8 cellular contexts compared by ENCODE assay signal in genomic region chr14:95533822-95534221, GRCh38. TPM values are rescaled to one million over a fixed set of nuclear protein-coding genes. Genes with fewer than 3 reads are reported as not detected.
DNase-seq lines count a peak whose midpoint lies in the region; ATAC-seq, FAIRE-seq and TF ChIP-seq lines count a peak whose summit lies in the region.

No MANE protein-coding gene starts in this region.

- WGBS in hepatocyte (ENCODE audit: low lambda C conversion rate, missing lambda C conversion rate), result 1% methylated on average over 18 of the region's 18 CpGs

- TF ChIP-seq CTCF in activated CD8-positive, alpha-beta T cell treated with anti-CD3 and anti-CD28 coated beads for 36 hours (IDR thresholded peaks at IDR 0.05), result no peak
- TF ChIP-seq CTCF in hepatocyte (IDR thresholded peaks at IDR 0.05; ENCODE audit: poor library complexity), result no peak

- peak overlapping the region; percentile 93 for H3K27ac Mint-ChIP-seq in activated CD8-positive, alpha-beta T cell treated with anti-CD3 and anti-CD28 coated beads for 36 hours
- H3K27ac Mint-ChIP-seq in stimulated activated naive CD8-positive, alpha-beta T cell treated with anti-CD3 and anti-CD28 coated beads, Interleukin-15, amount 100 ng/mL, for 72 hours, result peak overlapping the region; percentile 96 to 98

- H3K9me2 ChIP-seq in hepatocyte (replicated peaks; ENCODE audit: insufficient read depth), result no peaks in the 10 kb centered on the region

- H3K79me2 ChIP-seq in hepatocyte, result peaks cover 90% of the 10 kb centered on the region

- peak overlapping the region; percentile 98 for H3K4me3 Mint-ChIP-seq in activated CD8-positive, alpha-beta T cell treated with anti-CD3 and anti-CD28 coated beads for 36 hours
- H3K4me3 Mint-ChIP-seq in stimulated activated naive CD8-positive, alpha-beta T cell treated with anti-CD3 and anti-CD28 coated beads, Interleukin-15, amount 100 ng/mL, for 72 hours, result peak overlapping the region; percentile 98 to 99

- H4K20me1 ChIP-seq in hepatocyte (ENCODE audit: insufficient read depth, poor library complexity, severe bottlenecking), result peaks cover 24% of the 10 kb centered on the region

- H3K36me3 ChIP-seq in hepatocyte (replicated peaks; ENCODE audit: insufficient read depth, low read depth), result no peaks in the 10 kb centered on the region

- CTCF ChIA-PET in activated CD8-positive, alpha-beta T cell treated with anti-CD3 and anti-CD28 coated beads for 36 hours (lab: Charles Lee), result interaction anchor here (1.2 to 7.8 kb wide), 5 partner anchors 11 to 91 kb away, joined by 3 to 71 read pairs (median 4); no protein-coding TSS in a partner anchor

- POLR2A ChIA-PET in activated CD8-positive, alpha-beta T cell treated with anti-CD3 and anti-CD28 coated beads for 36 hours (lab: Charles Lee), result interaction anchor here (0.6 to 4.9 kb wide), 8 partner anchors 12 to 1304 kb away, joined by 3 to 88 read pairs (median 4); partner anchors contain the start of gene SYNE3

- no peak for FAIRE-seq in HTR-8/SVneo (lab: Jason Lieb, UNC)

- H3K36me3 Mint-ChIP-seq in activated CD8-positive, alpha-beta T cell treated with anti-CD3 and anti-CD28 coated beads for 36 hours (ENCODE audit: low read depth), result peaks cover 50% of the 10 kb centered on the region

- peak overlapping the region; percentile 74 for H3K27ac ChIP-seq in hepatocyte

- peaks cover 66% of the 10 kb centered on the region for H3K4me1 Mint-ChIP-seq in activated CD8-positive, alpha-beta T cell treated with anti-CD3 and anti-CD28 coated beads for 36 hours (ENCODE audit: low read depth)
- H3K4me1 Mint-ChIP-seq in stimulated activated naive CD8-positive, alpha-beta T cell treated with anti-CD3 and anti-CD28 coated beads, Interleukin-15, amount 100 ng/mL, for 72 hours, result peaks cover 70% of the 10 kb centered on the region

- DNase-seq in DMS 273 (lab: John Stamatoyannopoulos, UW; ENCODE audit: unreplicated experiment), result peak; percentile 61
- no peak for DNase-seq in DMS 273 treated with DMSO at 0.1 percent for 48 hours (lab: John Stamatoyannopoulos, UW)
- DNase-seq in activated CD8-positive, alpha-beta T cell treated with anti-CD3 and anti-CD28 coated beads for 36 hours, result no peak
- no peak for DNase-seq in hepatocyte (ENCODE audit: low spot score)
- DNase-seq in stimulated activated naive CD8-positive, alpha-beta T cell treated with anti-CD3 and anti-CD28 coated beads, Interleukin-15, amount 100 ng/mL, for 72 hours, result no peak
- no peak for DNase-seq in effector CD8-positive, alpha-beta T cell (lab: John Stamatoyannopoulos, UW)
- no peak for DNase-seq in HTR-8/SVneo (ENCODE audit: insufficient read length, low spot score)

- peak overlapping the region; percentile 96 for H3K4me2 ChIP-seq in hepatocyte

- no peaks in the 10 kb centered on the region for H3K9me3 Mint-ChIP-seq in activated CD8-positive, alpha-beta T cell treated with anti-CD3 and anti-CD28 coated beads for 36 hours
- H3K9me3 Mint-ChIP-seq in stimulated activated naive CD8-positive, alpha-beta T cell treated with anti-CD3 and anti-CD28 coated beads, Interleukin-15, amount 100 ng/mL, for 72 hours, result no peaks in the 10 kb centered on the region

- H3K27me3 Mint-ChIP-seq in activated CD8-positive, alpha-beta T cell treated with anti-CD3 and anti-CD28 coated beads for 36 hours, result no peaks in the 10 kb centered on the region
- H3K27me3 Mint-ChIP-seq in stimulated activated naive CD8-positive, alpha-beta T cell treated with anti-CD3 and anti-CD28 coated beads, Interleukin-15, amount 100 ng/mL, for 72 hours, result no peaks in the 10 kb centered on the region

- no peaks in the 10 kb centered on the region for H3K9me3 ChIP-seq in hepatocyte (ENCODE audit: low read depth)

- peak overlapping the region; percentile 23 for H3K4me3 ChIP-seq in hepatocyte

- peaks cover 49% of the 10 kb centered on the region for H3K4me1 ChIP-seq in hepatocyte (ENCODE audit: insufficient read depth)

- ATAC-seq in activated CD8-positive, alpha-beta T cell treated with anti-CD3 and anti-CD28 coated beads for 36 hours, result no peak
- no peak for ATAC-seq in stimulated activated naive CD8-positive, alpha-beta T cell treated with anti-CD3 and anti-CD28 coated beads, Interleukin-15, amount 100 ng/mL, for 72 hours
- ATAC-seq in GM21423 (IDR thresholded peaks at IDR 0.05; ENCODE audit: unreplicated experiment), result no peak

- no peaks in the 10 kb centered on the region for H3K27me3 ChIP-seq in hepatocyte

- intact Hi-C loops in activated CD8-positive, alpha-beta T cell treated with anti-CD3 and anti-CD28 coated beads for 36 hours (cut with micrococcal nuclease), result loop anchor here (2.0 kb wide), 1 partner anchor 91 kb away; no protein-coding TSS in a partner anchor

- H2AFZ ChIP-seq in hepatocyte, result peak overlapping the region; percentile 28

RNA-seq across cellular contexts. Expression of gene GLRX5, which starts 1.0 kb away (rescaled TPM):
- 10 to 100 TPM; 47.3 to 47.8 TPM for total RNA-seq in activated CD8-positive, alpha-beta T cell treated with anti-CD3 and anti-CD28 coated beads for 36 hours
- 50.0 and 63.5 TPM in 2 replicates for total RNA-seq in hepatocyte
- 94.5 and 105 TPM in 2 replicates for polyA plus RNA-seq in hepatocyte

RNA-seq across cellular contexts. Expression of gene SYNE3, which starts 17.4 kb away (rescaled TPM):
- 10 to 100 TPM; 64.0 to 64.1 TPM for total RNA-seq in activated CD8-positive, alpha-beta T cell treated with anti-CD3 and anti-CD28 coated beads for 36 hours
- 2.0 and 2.4 TPM in 2 replicates for total RNA-seq in hepatocyte
- polyA plus RNA-seq in hepatocyte, result 0.16 and 1.3 TPM in 2 replicates

Comparison
In these comparisons a context has a peak if more than half of its experiments do, and no peak if none do; other contexts are left out.
1. RNA of gene SYNE3, which starts 17.4 kb away (total RNA-seq): 64.0 to 64.1 TPM in activated CD8-positive, alpha-beta T cell treated with anti-CD3 and anti-CD28 coated beads for 36 hours; 2.0 to 2.4 TPM in hepatocyte; every median in the first group is over 10 times any median in the second.